16 cellular contexts compared by ENCODE assay signal in the genomic region with DNA sequence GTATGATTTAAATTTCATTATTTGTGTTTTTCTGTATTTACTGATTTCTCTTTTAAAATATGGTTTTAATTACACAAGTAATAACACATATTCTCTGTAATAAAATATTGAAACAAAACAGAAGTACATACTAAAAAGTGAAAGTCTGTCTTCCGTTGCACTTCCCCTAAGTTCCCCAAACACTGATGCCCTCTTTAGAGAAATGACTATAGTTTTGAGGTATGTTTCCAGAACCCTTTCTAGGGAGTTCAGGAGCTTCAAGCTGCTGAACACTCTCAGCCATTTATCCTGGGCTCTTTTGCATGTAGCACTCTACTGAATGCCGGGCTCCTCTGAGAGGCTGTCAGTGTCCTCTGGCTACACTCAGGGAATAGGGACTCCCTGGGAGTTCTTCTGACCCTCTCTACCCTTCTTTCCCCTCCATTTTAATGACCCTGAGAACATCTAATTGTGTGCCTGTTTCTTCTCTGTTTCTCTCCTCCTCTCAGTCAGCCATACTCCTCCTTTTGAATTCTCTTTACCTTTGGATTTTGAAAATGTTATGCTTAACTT.
"Had no signal": no experiment of that assay in that cellular context is flagged by ENCODE, and none has a peak within 500 bp of the region (broad histone marks: within the 10 kb centered on the region; RNA-seq: fewer than 3 reads in every experiment).

No MANE protein-coding gene starts in this region.

- H3K9me3 Mint-ChIP-seq: activated naive CD4-positive, alpha-beta T cell treated with anti-CD3 and anti-CD28 coated beads for 36 hours; activated T-helper 17 cell treated with anti-CD3 and anti-CD28 coated beads, Interleukin-2, amount 50 U/mL, for 72 hours had no signal

- H3K9me3 ChIP-seq: adrenal gland, right atrium auricular region, stomach had no signal

- H3K36me3 ChIP-seq: adrenal gland, right atrium auricular region, stomach, WERI-Rb-1 had no signal

- H3K27me3 ChIP-seq: adrenal gland, right atrium auricular region, stomach had no signal

- ATAC-seq: activated T-helper 17 cell treated with anti-CD3 and anti-CD28 coated beads, Interleukin-2, amount 50 U/mL, for 72 hours had no signal

- H3K4me1 ChIP-seq: adrenal gland, parathyroid adenoma, right atrium auricular region, stomach had no signal

- DNase-seq: activated CD4-positive, alpha-beta T cell treated with anti-CD3 and anti-CD28 coated beads for 4 hours; activated naive CD4-positive, alpha-beta T cell treated with anti-CD3 and anti-CD28 coated beads for 36 hours; adrenal gland; caudate nucleus; cortex of kidney; effector CD8-positive, alpha-beta T cell; kidney glomerular epithelial cell; stimulated activated CD4-positive, alpha-beta T cell treated with anti-CD3 and anti-CD28 coated beads, Interleukin-4, amount 100 ng/mL, for 4 hours; stomach; T1000; WERI-Rb-1 had no signal

- H3K4me3 ChIP-seq: adrenal gland, right atrium auricular region, skin epidermis, stomach had no signal

- H3K79me2 ChIP-seq: parathyroid adenoma had no signal

- H2AFZ ChIP-seq: parathyroid adenoma had no signal

- H3K27ac ChIP-seq: adrenal gland, epithelial cell of prostate, parathyroid adenoma, right atrium auricular region, stomach, WERI-Rb-1 had no signal

- H3K27ac Mint-ChIP-seq: activated naive CD4-positive, alpha-beta T cell treated with anti-CD3 and anti-CD28 coated beads for 36 hours; activated T-helper 17 cell treated with anti-CD3 and anti-CD28 coated beads, Interleukin-2, amount 50 U/mL, for 72 hours had no signal

- H3K4me3 Mint-ChIP-seq: activated naive CD4-positive, alpha-beta T cell treated with anti-CD3 and anti-CD28 coated beads for 36 hours; activated T-helper 17 cell treated with anti-CD3 and anti-CD28 coated beads, Interleukin-2, amount 50 U/mL, for 72 hours had no signal

- H3K9ac ChIP-seq: parathyroid adenoma had no signal

- H3K4me1 Mint-ChIP-seq: activated T-helper 17 cell treated with anti-CD3 and anti-CD28 coated beads, Interleukin-2, amount 50 U/mL, for 72 hours had no signal
